Comparison of ENCODE assay signal across 26 cellular contexts in genomic region chr3:31048143-31048542, GRCh38.
DNase-seq lines count a peak whose midpoint lies in the region; ATAC-seq, FAIRE-seq and TF ChIP-seq lines count a peak whose summit lies in the region.
"Had no signal": no experiment of that assay in that cellular context is flagged by ENCODE, and none has a peak within 500 bp of the region (broad histone marks: within the 10 kb centered on the region; RNA-seq: fewer than 3 reads in every experiment).

No MANE protein-coding gene starts in this region.

- TF ChIP-seq CTCF in PC-3 (conservative IDR thresholded peaks at IDR 0.05; ENCODE audit: low read depth, low read length) (no peak), bronchial epithelial cell (IDR thresholded peaks at IDR 0.05; ENCODE audit: insufficient read depth, low read length, severe bottlenecking) (no peak), fibroblast of mammary gland (conservative IDR thresholded peaks at IDR 0.05; ENCODE audit: control insufficient read depth, insufficient read depth, low read depth, low read length) (no peak)

- peak overlapping the region; percentile 21 for H3K4me2 ChIP-seq in PC-3 (ENCODE audit: low read length)
- H3K4me2 ChIP-seq: A549, BLaER1 had no signal

- peaks cover 36% of the 10 kb centered on the region for H3K4me1 ChIP-seq in PC-3 (ENCODE audit: insufficient read depth, low read length)
- H3K4me1 ChIP-seq: A549, BE2C, BLaER1 had no signal

- H3K4me3 ChIP-seq in PC-3 (ENCODE audit: low read length) (no peak overlapping the region), bronchial epithelial cell (ENCODE audit: low read depth, low read length) (no peak overlapping the region), fibroblast of mammary gland (ENCODE audit: control insufficient read depth, low read depth, low read length) (no peak overlapping the region)
- H3K4me3 ChIP-seq: A549, BLaER1 had no signal

- CTCF ChIA-PET in PC-3 (lab: Charles Lee), result no interaction called here

- intact Hi-C loops in PC-3 (cut with micrococcal nuclease), result loop anchor here (5.0 kb wide), 1 partner anchor 276 kb away; no protein-coding TSS in a partner anchor

- H2AFZ ChIP-seq in PC-3 (ENCODE audit: low read length), result no peak overlapping the region

- no peaks in the 10 kb centered on the region for H3K9me2 ChIP-seq in PC-3 (replicated peaks; ENCODE audit: low read length)

- no peaks in the 10 kb centered on the region for H4K20me1 ChIP-seq in PC-3 (ENCODE audit: low read length)
- H4K20me1 ChIP-seq: BLaER1 had no signal

- peak overlapping the region; percentile 82 for H3K27ac ChIP-seq in PC-3 (ENCODE audit: low read length)
- H3K27ac ChIP-seq: 22Rv1, A549, BLaER1 had no signal

- peak overlapping the region; percentile 23; the same call in 1 of the 2 replicates for H3K9ac ChIP-seq in PC-3 (ENCODE audit: low read length)
- H3K9ac ChIP-seq: BLaER1 had no signal

- POLR2A ChIA-PET in PC-3 (lab: Charles Lee; ENCODE audit: unreplicated experiment), result interaction anchor here (1.0 kb wide), 1 partner anchor 484 kb away, joined by 5 read pairs; the partner anchor contains the start of gene STT3B

- H3K36me3 ChIP-seq in PC-3 (ENCODE audit: low read depth, low read length) (no peaks in the 10 kb centered on the region), bronchial epithelial cell (ENCODE audit: control insufficient read depth, insufficient read depth, low read length) (no peaks in the 10 kb centered on the region)
- H3K36me3 ChIP-seq: BE2C, BLaER1 had no signal

- FAIRE-seq in bronchial epithelial cell (lab: Jason Lieb, UNC), result no peak
- FAIRE-seq: A549, G401.6, GM12891, GM19239 had no signal

- H3K9me3 ChIP-seq in PC-3 (ENCODE audit: low read length), result no peaks in the 10 kb centered on the region
- H3K9me3 ChIP-seq: BE2C had no signal

- BruUV-seq in PC-3 (replicated peaks; lab: Mats Ljungman, UMichigan), result no TSS peak

- H3K27me3 ChIP-seq in PC-3 (ENCODE audit: low read length), result no peaks in the 10 kb centered on the region
- H3K27me3 ChIP-seq in bronchial epithelial cell (ENCODE audit: control insufficient read depth, insufficient read depth, low read length), result no peaks in the 10 kb centered on the region
- H3K27me3 ChIP-seq: BE2C, BLaER1 had no signal

- H3K79me2 ChIP-seq in PC-3 (ENCODE audit: low read length), result no peaks in the 10 kb centered on the region

- no peaks in the 10 kb centered on the region for H3F3A ChIP-seq in PC-3 (ENCODE audit: low read length, unreplicated experiment)

- peak; percentile 12 for DNase-seq in ELR (ENCODE audit: low read depth)
- DNase-seq in PC-3, result peak; percentile 51
- peak; percentile 15 for DNase-seq in bronchial epithelial cell (ENCODE audit: low read depth)
- peak; percentile 32 for DNase-seq in fibroblast of mammary gland (ENCODE audit: low read depth)
- DNase-seq in AG08395 (ENCODE audit: low spot score), result no peak
- no peak for DNase-seq in activated naive CD4-positive, alpha-beta T cell treated with anti-CD3 and anti-CD28 coated beads, Interleukin-2, amount 50 U/mL, for 16 hours
- DNase-seq: BE2C; C1 segment of cervical spinal cord; CD4-positive, alpha-beta memory T cell; CD4-positive, CD25-positive, alpha-beta regulatory T cell; CD8-positive, alpha-beta memory T cell; COR-L47; DMS 273 treated with DMSO at 0.1 percent for 48 hours; DMS153; DMS53; DMS79; DND-41; EL; GF-D8 had no signal

- ATAC-seq in PC-3, result peak; percentile 66
- ATAC-seq in HG03280 (IDR thresholded peaks at IDR 0.05; ENCODE audit: unreplicated experiment), result no peak
- ATAC-seq: A549 had no signal

Comparison
In these comparisons a context has a peak if more than half of its experiments do, and no peak if none do; other contexts are left out.
1. DNase-seq: peak in ELR (single experiment), PC-3 (single experiment), bronchial epithelial cell (single experiment) and fibroblast of mammary gland (single experiment); none in AG08395 (single experiment) and activated naive CD4-positive, alpha-beta T cell treated with anti-CD3 and anti-CD28 coated beads, Interleukin-2, amount 50 U/mL, for 16 hours (single experiment).